23 cellular contexts compared by ENCODE assay signal in genomic region chr10:43865275-43866135, GRCh38.
DNase-seq lines count a peak whose midpoint lies in the region; ATAC-seq and TF ChIP-seq lines count a peak whose summit lies in the region.
"Had no signal": no experiment of that assay in that cellular context is flagged by ENCODE, and none has a peak within 500 bp of the region (broad histone marks: within the 10 kb centered on the region; RNA-seq: fewer than 3 reads in every experiment).

No MANE protein-coding gene starts in this region.

- no peak overlapping the region for H3K4me3 ChIP-seq in BE2C (ENCODE audit: low read depth, low read length)
- no peak overlapping the region for H3K4me3 ChIP-seq in LNCaP clone FGC (ENCODE audit: low read depth, low read length)
- H3K4me3 ChIP-seq in neuronal stem cell (ENCODE audit: low read length in 2 of 2): no peak overlapping the region
- H3K4me3 ChIP-seq: BLaER1 treated with 17β-estradiol and CSF1 and Interleukin-3, amounts not matched to agents 10 nM and 100 nM; SK-N-MC; thyroid gland had no signal

- H3K14ac ChIP-seq in neuronal stem cell (ENCODE audit: low read length): peak overlapping the region; percentile 72

- no peak overlapping the region for H4K91ac ChIP-seq in neuronal stem cell (ENCODE audit: low read depth, low read length, poor library complexity)

- H3K79me1 ChIP-seq in neuronal stem cell (ENCODE audit: low read depth, low read length): no peaks in the 10 kb centered on the region

- H3K9ac ChIP-seq in neuronal stem cell (ENCODE audit: low read depth, low read length, poor library complexity): no peak overlapping the region
- H3K9ac ChIP-seq: BLaER1 treated with 17β-estradiol and CSF1 and Interleukin-3, amounts not matched to agents 10 nM and 100 nM had no signal

- H3K4me1 ChIP-seq in BE2C (peaks cover 32% of the 10 kb centered on the region), neuronal stem cell (ENCODE audit: control insufficient read depth in 2 of 2, insufficient read depth in 1 of 2, low read depth in 1 of 2, low read length in 2 of 2) (peaks cover 0 to 3% of the 10 kb centered on the region in 2 donors)

- no peak overlapping the region for H2BK120ac ChIP-seq in neuronal stem cell (ENCODE audit: low read depth, low read length)

- H3K27me3 ChIP-seq in BE2C (no peaks in the 10 kb centered on the region), neuronal stem cell (ENCODE audit: control insufficient read depth in 3 of 3, insufficient read depth in 3 of 3, low read depth in 1 of 3, low read length in 3 of 3) (peaks cover 0 to 6% (median 0%) of the 10 kb centered on the region in 3 experiments)
- H3K27me3 ChIP-seq: BLaER1 treated with 17β-estradiol and CSF1 and Interleukin-3, amounts not matched to agents 10 nM and 100 nM; thyroid gland had no signal

- no peak for TF ChIP-seq CTCF in BE2C (IDR thresholded peaks at IDR 0.05; ENCODE audit: low read depth, low read length)
- no peak for TF ChIP-seq CTCF in LNCaP clone FGC (IDR thresholded peaks at IDR 0.05; ENCODE audit: control insufficient read depth, extremely low read depth, insufficient read depth)

- H3K23ac ChIP-seq in neuronal stem cell (ENCODE audit: low read depth, low read length, poor library complexity): no peak overlapping the region

- no CpG with 5 or more reads among the region's 13 CpGs for WGBS in neuronal stem cell (ENCODE audit: extremely low coverage in 2 of 2, insufficient read length in 2 of 2, insufficient replicate concordance in 1 of 2), 2 donors

- H4K8ac ChIP-seq in neuronal stem cell (ENCODE audit: low read depth, low read length): no peak overlapping the region

- H3K27ac ChIP-seq in neuronal stem cell (replicated peaks; ENCODE audit: low read length): no peak overlapping the region
- H3K27ac ChIP-seq: BLaER1 treated with 17β-estradiol and CSF1 and Interleukin-3, amounts not matched to agents 10 nM and 100 nM; epithelial cell of prostate; SK-N-MC had no signal

- no peak overlapping the region for H3K4ac ChIP-seq in neuronal stem cell (ENCODE audit: low read length)

- peak; percentile 55 for DNase-seq in BE2C
- peak; percentile 47 for DNase-seq in LNCaP clone FGC (ENCODE audit: low read depth)
- DNase-seq in cardiac septum (ENCODE audit: low spot score): peak; percentile 76
- DNase-seq in neuronal stem cell (ENCODE audit: low spot score): no peak
- no peak for DNase-seq in MV-4-11 (lab: John Stamatoyannopoulos, UW)
- no peak for DNase-seq in stimulated activated CD4-positive, alpha-beta T cell treated with anti-CD3 and anti-CD28 coated beads, Interleukin-15, amount 100 ng/mL, for 24 hours
- no peak for DNase-seq in NCI-H146 treated with DMSO at 0.1 percent for 48 hours (lab: John Stamatoyannopoulos, UW; ENCODE audit: unreplicated experiment)
- DNase-seq: activated CD4-positive, alpha-beta T cell treated with anti-CD3 and anti-CD28 coated beads for 1 hour; activated gamma-delta T cell treated with Interleukin-2 at 50 U/mL for 16 hours; activated T-cell treated with anti-CD3 and anti-CD28 coated beads, Interleukin-2, amount 50 U/mL, for 4 hours; DMS79; H7; KG1; NCI-H1436; NCI-H446; RPMI8226; stimulated activated naive CD8-positive, alpha-beta T cell treated with anti-CD3 and anti-CD28 coated beads, Interleukin-15, amount 100 ng/mL, for 72 hours; T-helper 17 cell; thyroid gland had no signal

- intact Hi-C loops in cardiac septum (cut with DNase I): loop anchor here (2.0 to 5.0 kb wide), 2 partner anchors 49 to 173 kb away; no protein-coding TSS in a partner anchor

- no peak overlapping the region for H2BK12ac ChIP-seq in neuronal stem cell (ENCODE audit: low read length)

- H3K9me3 ChIP-seq in BE2C (no peaks in the 10 kb centered on the region), neuronal stem cell (replicated peaks in 1 of 2; ENCODE audit: control insufficient read depth in 2 of 2, insufficient read depth in 1 of 2, low read depth in 1 of 2, low read length in 2 of 2) (peaks cover 0 to 1% of the 10 kb centered on the region in 2 donors)
- H3K9me3 ChIP-seq: BLaER1 treated with 17β-estradiol and CSF1 and Interleukin-3, amounts not matched to agents 10 nM and 100 nM; thyroid gland had no signal

- H2BK5ac ChIP-seq in neuronal stem cell (ENCODE audit: low read length): no peak overlapping the region

- H3K4me2 ChIP-seq in neuronal stem cell (ENCODE audit: insufficient read depth, low read length, poor library complexity, severe bottlenecking): no peak overlapping the region
- H3K4me2 ChIP-seq: BLaER1 treated with 17β-estradiol and CSF1 and Interleukin-3, amounts not matched to agents 10 nM and 100 nM had no signal

- H3K36me3 ChIP-seq in BE2C (no peaks in the 10 kb centered on the region), neuronal stem cell (replicated peaks in 1 of 2; ENCODE audit: control insufficient read depth in 2 of 2, insufficient read depth in 2 of 2, low read length in 2 of 2) (no peaks in the 10 kb centered on the region)
- H3K36me3 ChIP-seq: BLaER1 treated with 17β-estradiol and CSF1 and Interleukin-3, amounts not matched to agents 10 nM and 100 nM; thyroid gland had no signal

- no peak overlapping the region for H2AFZ ChIP-seq in neuronal stem cell (ENCODE audit: low read length)

- no peak overlapping the region for H2BK15ac ChIP-seq in neuronal stem cell (ENCODE audit: low read length)

- no peak overlapping the region for H2AK5ac ChIP-seq in neuronal stem cell (ENCODE audit: low read depth, low read length)

- peak overlapping the region; percentile 1 for H3K18ac ChIP-seq in neuronal stem cell (ENCODE audit: low read length)

- no peak for ATAC-seq in GM18909 (IDR thresholded peaks at IDR 0.05; ENCODE audit: poor library complexity, unreplicated experiment)
- ATAC-seq: activated T-cell treated with anti-CD3 and anti-CD28 coated beads, Interleukin-2, amount 50 U/mL, for 4 hours; stimulated activated naive CD8-positive, alpha-beta T cell treated with anti-CD3 and anti-CD28 coated beads, Interleukin-15, amount 100 ng/mL, for 72 hours; T-helper 17 cell had no signal

Comparison
In these comparisons a context has a peak if more than half of its experiments do, and no peak if none do; other contexts are left out.
1. DNase-seq: peak in BE2C (single experiment), LNCaP clone FGC (single experiment) and cardiac septum (single experiment); none in neuronal stem cell (single experiment), MV-4-11 (single experiment), stimulated activated CD4-positive, alpha-beta T cell treated with anti-CD3 and anti-CD28 coated beads, Interleukin-15, amount 100 ng/mL, for 24 hours (single experiment) and NCI-H146 treated with DMSO at 0.1 percent for 48 hours (single experiment).